8 cellular contexts compared by ENCODE assay signal in the genomic region with DNA sequence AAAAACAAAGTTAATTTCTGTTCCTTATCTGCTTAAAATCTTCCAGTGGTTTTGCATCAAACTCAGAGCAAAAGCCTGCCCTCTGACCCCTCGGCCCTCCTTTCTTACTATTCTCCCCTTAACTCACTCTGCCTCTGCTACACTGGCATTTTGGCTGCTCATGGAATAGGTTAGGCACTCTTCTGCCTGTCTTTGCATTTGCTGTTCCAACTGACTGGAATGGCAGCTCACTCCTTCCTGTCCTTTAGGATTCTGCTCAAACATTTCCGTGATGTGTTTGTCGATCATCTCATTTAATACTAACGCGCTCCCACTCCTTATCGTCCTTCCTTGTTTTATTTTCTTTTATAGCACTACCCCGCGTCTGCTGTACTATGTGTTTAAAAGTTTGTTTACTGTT. TPM values are rescaled to one million over a fixed set of nuclear protein-coding genes. Genes with fewer than 3 reads are reported as not detected.
DNase-seq lines count a peak whose midpoint lies in the region; ATAC-seq and TF ChIP-seq lines count a peak whose summit lies in the region.

No MANE protein-coding gene starts in this region.

- in situ Hi-C loops in astrocyte of the spinal cord (cut with HindIII; ENCODE audit: low sequenced_read_pairs), result no loop called here

- peak; percentile 16 for DNase-seq in H7
- no peak for DNase-seq in astrocyte of the spinal cord (ENCODE audit: low read depth, low spot score)
- DNase-seq in right lobe of liver, result no peak
- DNase-seq in activated CD4-positive, CD25-positive, alpha-beta regulatory T cell treated with anti-CD3 and anti-CD28 coated beads, Interleukin-2, amount 50 U/mL, for 72 hours, result no peak
- no peak for DNase-seq in nucleus accumbens (lab: John Stamatoyannopoulos, UW)

- H3K36me3 ChIP-seq in H7 (replicated peaks; ENCODE audit: control insufficient read depth, insufficient read depth, low read length), result peaks cover 15% of the 10 kb centered on the region
- peaks cover 0 to 18% (median 5%) of the 10 kb centered on the region in 4 donors for H3K36me3 ChIP-seq in right lobe of liver

- H3K27me3 ChIP-seq in H7 (ENCODE audit: control insufficient read depth, insufficient read depth, low read length) (no peaks in the 10 kb centered on the region), right lobe of liver (no peaks in the 10 kb centered on the region)

- H3K4me3 ChIP-seq in H7 (ENCODE audit: insufficient read depth, low read depth, low read length), result peak overlapping the region; percentile 88
- peak overlapping the region; percentile 91 for H3K4me3 ChIP-seq in astrocyte of the spinal cord (ENCODE audit: low read depth, low read length)
- peak overlapping the region; percentile 70 to 86 (median 73) for H3K4me3 ChIP-seq in right lobe of liver

- H3K9me3 ChIP-seq in right lobe of liver, result no peaks in the 10 kb centered on the region

- WGBS in right lobe of liver (ENCODE audit: insufficient coverage, low coverage, low lambda C conversion rate, missing lambda C conversion rate), result 0% methylated on average over 8 of the region's 8 CpGs

- intact Hi-C loops in right lobe of liver (cut with DNase I), result no loop called here

- TF ChIP-seq CTCF in 22Rv1 (IDR thresholded peaks at IDR 0.05), result no peak
- TF ChIP-seq CTCF in astrocyte of the spinal cord (IDR thresholded peaks at IDR 0.05; ENCODE audit: low read depth, low read length), result no peak
- TF ChIP-seq CTCF in right lobe of liver (IDR thresholded peaks at IDR 0.05), result no peak

- peak overlapping the region; percentile 85 for H3K27ac ChIP-seq in 22Rv1
- peak overlapping the region in 2 of 3 donors; percentile 58 to 90 for H3K27ac ChIP-seq in right lobe of liver

- no peak for TF ChIP-seq POLR2A in right lobe of liver (IDR thresholded peaks at IDR 0.05)

- peaks cover 0 to 18% (median 5%) of the 10 kb centered on the region in 4 donors for H3K4me1 ChIP-seq in right lobe of liver

- ATAC-seq in right lobe of liver (peak in 1 of 4 donors; percentile 3), GM21529 (IDR thresholded peaks at IDR 0.05; ENCODE audit: unreplicated experiment) (no peak), HG03442 (IDR thresholded peaks at IDR 0.05; ENCODE audit: unreplicated experiment) (no peak)

RNA-seq across cellular contexts. Expression of gene CEBPZ, which starts 0.8 kb away (rescaled TPM):
- total RNA-seq in H7 (2014; rRNA removed; shearing (Covaris generic)), result 74.2 and 111 TPM in 2 replicates
- 10 to 100 TPM; 13.3 to 29.3 (median 20.0) TPM for total RNA-seq in right lobe of liver

RNA-seq across cellular contexts. Expression of gene NDUFAF7, which starts 0.9 kb away (rescaled TPM):
- total RNA-seq in H7 (2014; rRNA removed; shearing (Covaris generic)), result 28.8 and 44.1 TPM in 2 replicates
- 10 to 100 TPM in 3 of 6 experiments, 1 to 10 TPM in 3; 7.5 to 12.5 (median 10.1) TPM for total RNA-seq in right lobe of liver

RNA-seq across cellular contexts. Expression of gene CEBPZOS, which starts 34.3 kb away (rescaled TPM):
- total RNA-seq in H7 (2014; rRNA removed; shearing (Covaris generic)), result 45.9 and 56.7 TPM in 2 replicates
- total RNA-seq in right lobe of liver, result 10 to 100 TPM; 10.7 to 26.6 (median 18.1) TPM

RNA-seq across cellular contexts. Expression of gene SULT6B1, which starts 42.1 kb away (rescaled TPM):
- total RNA-seq in H7 (2014; rRNA removed; shearing (Covaris generic)), result not detected in 2 replicates
- total RNA-seq in right lobe of liver, result not detected
